11 cellular contexts compared by ENCODE assay signal in genomic region chr2:230932556-230933511, GRCh38. TPM values are rescaled to one million over a fixed set of nuclear protein-coding genes. Genes with fewer than 3 reads are reported as not detected.
DNase-seq lines count a peak whose midpoint lies in the region; ATAC-seq and TF ChIP-seq lines count a peak whose summit lies in the region.
"Had no signal": no experiment of that assay in that cellular context is flagged by ENCODE, and none has a peak within 500 bp of the region (broad histone marks: within the 10 kb centered on the region; RNA-seq: fewer than 3 reads in every experiment).

No MANE protein-coding gene starts in this region.

- peaks cover 5% of the 10 kb centered on the region for H3K9me3 ChIP-seq in iPS-15b (ENCODE audit: control insufficient read depth, insufficient read depth, low read length)

- no peak overlapping the region for H3K4me3 ChIP-seq in iPS-15b (ENCODE audit: low read depth, low read length)

- peaks cover 9% of the 10 kb centered on the region for H3K4me1 Mint-ChIP-seq in HFFc6 (ENCODE audit: low read depth)
- peaks cover 1% of the 10 kb centered on the region for H3K4me1 Mint-ChIP-seq in stimulated activated memory B cell treated with anti-CD40 and anti-IgM and Interleukin-4, amounts not matched to agents 10 μg/mL and 1 μg/mL and 100 μg/mL, for 72 hours

- H3K4me3 Mint-ChIP-seq in HFFc6 = no peak overlapping the region
- no peak overlapping the region for H3K4me3 Mint-ChIP-seq in stimulated activated memory B cell treated with anti-CD40 and anti-IgM and Interleukin-4, amounts not matched to agents 10 μg/mL and 1 μg/mL and 100 μg/mL, for 72 hours
- H3K4me3 Mint-ChIP-seq: activated T-helper 1 cell treated with anti-CD3 and anti-CD28 coated beads, Interleukin-12 subunit alpha, Interleukin-12 subunit beta, Interleukin-2, Interleukin-4 antibody, amounts not matched to agents 30 ng/mL and 10 ng/mL and 1 ng/mL, durations not matched to agents 14 hours and 24 hours and 36 hours had no signal

- H3K4me1 ChIP-seq in iPS-15b (ENCODE audit: control insufficient read depth, insufficient read depth, low read length) = no peaks in the 10 kb centered on the region

- H3K9ac ChIP-seq in iPS-15b (ENCODE audit: low read depth, low read length) = peak overlapping the region; percentile 47

- peaks cover 20% of the 10 kb centered on the region for H3K9me3 Mint-ChIP-seq in HFFc6
- H3K9me3 Mint-ChIP-seq in stimulated activated memory B cell treated with anti-CD40 and anti-IgM and Interleukin-4, amounts not matched to agents 10 μg/mL and 1 μg/mL and 100 μg/mL, for 72 hours = peaks cover 8% of the 10 kb centered on the region

- H3K36me3 Mint-ChIP-seq in HFFc6 (ENCODE audit: low read depth) = no peaks in the 10 kb centered on the region
- H3K36me3 Mint-ChIP-seq in stimulated activated memory B cell treated with anti-CD40 and anti-IgM and Interleukin-4, amounts not matched to agents 10 μg/mL and 1 μg/mL and 100 μg/mL, for 72 hours = peaks cover 9% of the 10 kb centered on the region

- peaks cover 30% of the 10 kb centered on the region for H3K27me3 Mint-ChIP-seq in HFFc6 (ENCODE audit: insufficient read depth)
- H3K27me3 Mint-ChIP-seq in stimulated activated memory B cell treated with anti-CD40 and anti-IgM and Interleukin-4, amounts not matched to agents 10 μg/mL and 1 μg/mL and 100 μg/mL, for 72 hours = peaks cover 26% of the 10 kb centered on the region

- TF ChIP-seq CTCF in HFFc6 (IDR thresholded peaks at IDR 0.05) = no peak

- DNase-seq in HFFc6 (peak; percentile 5), amniotic epithelial cell (ENCODE audit: low read depth) (peak; percentile 49), NCI-H1105 (lab: John Stamatoyannopoulos, UW) (no peak)
- DNase-seq in stimulated activated naive CD4-positive, alpha-beta T cell (lab: John Stamatoyannopoulos, UW) = no peak
- DNase-seq in stimulated activated CD4-positive, alpha-beta T cell treated with anti-CD3 and anti-CD28 coated beads, Interleukin-1b, Interleukin-23, amount 100 ng/mL, for 48 hours = no peak
- DNase-seq: stimulated activated naive CD4-positive, alpha-beta T cell treated with Interleukin-2 at 50 U/mL for 16 hours had no signal

- no peak for ATAC-seq in stimulated activated memory B cell treated with anti-CD40 and anti-IgM and Interleukin-4, amounts not matched to agents 10 μg/mL and 1 μg/mL and 100 μg/mL, for 72 hours
- no peak for ATAC-seq in HG02885 (IDR thresholded peaks at IDR 0.05; ENCODE audit: poor library complexity, unreplicated experiment)
- ATAC-seq: esophagus mucosa had no signal

- H3K27ac Mint-ChIP-seq in HFFc6 = no peak overlapping the region
- peak overlapping the region; percentile 7 for H3K27ac Mint-ChIP-seq in stimulated activated memory B cell treated with anti-CD40 and anti-IgM and Interleukin-4, amounts not matched to agents 10 μg/mL and 1 μg/mL and 100 μg/mL, for 72 hours
- H3K27ac Mint-ChIP-seq: activated T-helper 1 cell treated with anti-CD3 and anti-CD28 coated beads, Interleukin-12 subunit alpha, Interleukin-12 subunit beta, Interleukin-2, Interleukin-4 antibody, amounts not matched to agents 30 ng/mL and 10 ng/mL and 1 ng/mL, durations not matched to agents 14 hours and 24 hours and 36 hours had no signal

- no peaks in the 10 kb centered on the region for H3K27me3 ChIP-seq in iPS-15b (ENCODE audit: control insufficient read depth, insufficient read depth, low read length)

- no peaks in the 10 kb centered on the region for H3K36me3 ChIP-seq in iPS-15b (ENCODE audit: control insufficient read depth, insufficient read depth, low read length)

RNA-seq across cellular contexts. Expression of gene GPR55, which starts 7.8 kb away (rescaled TPM):
- not detected for total RNA-seq in HFFc6 (2021; fragmentation: NEBNext Ultra II Directional; extraction: Animal tissue kit (Norgen Biotek cat#: 25700))

Comparison
In these comparisons a context has a peak if more than half of its experiments do, and no peak if none do; other contexts are left out.
1. DNase-seq: peak in HFFc6 (single experiment) and amniotic epithelial cell (single experiment); none in stimulated activated naive CD4-positive, alpha-beta T cell (0 of 6), stimulated activated CD4-positive, alpha-beta T cell treated with anti-CD3 and anti-CD28 coated beads, Interleukin-1b, Interleukin-23, amount 100 ng/mL, for 48 hours (single experiment) and NCI-H1105 (single experiment).